ENCODE assay signal across 13 cellular contexts in the genomic region with DNA sequence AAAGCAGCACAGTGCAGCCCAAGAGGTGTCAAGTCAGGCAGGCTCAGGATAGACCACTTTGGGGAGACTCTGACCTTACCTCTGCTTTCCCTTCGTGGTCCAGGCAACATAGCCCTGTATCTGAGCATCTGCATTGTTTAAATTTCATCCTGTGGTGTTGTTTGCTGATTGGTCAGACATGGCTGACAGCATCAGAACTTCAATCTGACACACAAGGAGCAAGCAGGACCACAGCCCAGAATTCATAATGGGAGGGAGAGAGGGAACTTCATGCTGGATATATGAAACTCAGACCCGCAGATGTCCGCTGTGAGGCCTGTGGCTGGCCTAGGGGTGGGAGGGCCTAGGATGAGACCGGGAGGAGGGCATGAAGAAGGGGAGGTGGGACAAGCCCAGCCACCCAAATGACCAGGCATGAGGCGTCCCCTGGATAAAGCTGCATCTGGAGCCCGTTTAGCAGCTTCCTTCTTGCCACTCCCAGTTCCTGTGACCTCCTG.
DNase-seq lines count a peak whose midpoint lies in the region; ATAC-seq and TF ChIP-seq lines count a peak whose summit lies in the region.
"Had no signal": no experiment of that assay in that cellular context is flagged by ENCODE, and none has a peak within 500 bp of the region (broad histone marks: within the 10 kb centered on the region; RNA-seq: fewer than 3 reads in every experiment).

No MANE protein-coding gene starts in this region.

- H3K9me3 ChIP-seq in stomach smooth muscle (ENCODE audit: control insufficient read depth in 2 of 2, low read length in 2 of 2): no peaks in the 10 kb centered on the region

- peaks cover 9% of the 10 kb centered on the region for H3K4me1 ChIP-seq in stomach smooth muscle (ENCODE audit: control insufficient read depth, insufficient read depth, low read length)

- H3K9ac ChIP-seq in stomach smooth muscle (ENCODE audit: low read length in 2 of 2): peak overlapping the region in 1 of 2 donors; percentile 19

- H3K36me3 ChIP-seq in stomach smooth muscle (ENCODE audit: control insufficient read depth in 2 of 2, insufficient read depth in 2 of 2, low read length in 2 of 2): no peaks in the 10 kb centered on the region

- TF ChIP-seq CTCF in GM12865 (IDR thresholded peaks at IDR 0.05; ENCODE audit: insufficient read depth, low read depth, low read length, missing control alignments): no peak

- peak overlapping the region; percentile 51 for H3K4me3 ChIP-seq in GM12865 (ENCODE audit: low read depth, low read length)
- H3K4me3 ChIP-seq in stomach smooth muscle (ENCODE audit: low read length in 2 of 2): peak overlapping the region; percentile 42 to 60

- H3K27ac ChIP-seq in angular gyrus (ENCODE audit: low read depth, low read length): peak overlapping the region; percentile 24
- no peak overlapping the region for H3K27ac ChIP-seq in stomach smooth muscle (ENCODE audit: low read length)

- ATAC-seq in HG03460 (IDR thresholded peaks at IDR 0.05; ENCODE audit: unreplicated experiment) (no peak), HG03108 (IDR thresholded peaks at IDR 0.05; ENCODE audit: unreplicated experiment) (no peak), HG03457 (IDR thresholded peaks at IDR 0.05; ENCODE audit: unreplicated experiment) (no peak)

- H3K27me3 ChIP-seq in stomach smooth muscle (ENCODE audit: control insufficient read depth in 1 of 2, insufficient read depth in 2 of 2, low read length in 2 of 2): no peaks in the 10 kb centered on the region

- DNase-seq in GM12865 (ENCODE audit: low read depth) (no peak), iris pigment epithelial cell (ENCODE audit: low read depth) (peak; percentile 40), HPDE6-E6E7 (ENCODE audit: extremely low spot score) (no peak)
- DNase-seq: activated CD4-positive, alpha-beta T cell treated with anti-CD3 and anti-CD28 coated beads, Interleukin-2, amount 10 ng/mL, durations not matched to agents 7 days and 5 days; activated effector memory CD4-positive, alpha-beta T cell treated with Interleukin-2 at 50 U/mL for 16 hours; Calu3; NCI-H1105 treated with DMSO at 0.1 percent for 48 hours; small intestine had no signal
